17 cellular contexts compared by ENCODE assay signal in the genomic region with DNA sequence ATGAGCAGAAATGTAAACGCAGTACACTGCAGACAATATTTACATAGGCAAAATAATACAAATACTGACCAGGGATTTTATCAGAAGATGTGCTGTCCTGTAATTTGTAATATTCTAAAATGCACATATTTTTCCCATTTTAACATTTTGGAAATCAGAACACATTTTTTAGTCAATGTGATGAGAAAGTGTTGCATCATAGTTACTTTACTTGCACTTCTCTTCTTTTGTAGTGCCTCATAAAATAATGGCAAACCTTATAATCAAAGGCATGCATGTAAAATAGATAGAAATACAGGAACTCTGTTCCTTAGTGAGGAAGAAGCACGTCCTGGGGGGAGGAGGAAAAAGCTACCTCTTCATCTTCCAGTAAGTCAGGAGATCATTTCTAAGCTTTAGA. TPM values are rescaled to one million over a fixed set of nuclear protein-coding genes. Genes with fewer than 3 reads are reported as not detected.
DNase-seq lines count a peak whose midpoint lies in the region; ATAC-seq and TF ChIP-seq lines count a peak whose summit lies in the region.
"Had no signal": no experiment of that assay in that cellular context is flagged by ENCODE, and none has a peak within 500 bp of the region (broad histone marks: within the 10 kb centered on the region; RNA-seq: fewer than 3 reads in every experiment).

No MANE protein-coding gene starts in this region.

- H3K4me3 ChIP-seq in DND-41 (ENCODE audit: low read depth in 1 of 2, low read length in 2 of 2) (no peak overlapping the region; a peak in 1 of 4 replicates), OCI-LY7 (ENCODE audit: low read depth, low read length, poor library complexity, severe bottlenecking) (no peak overlapping the region), mesenchymal stem cell (ENCODE audit: insufficient read depth in 1 of 2, low read depth in 1 of 2, low read length in 2 of 2) (no peak overlapping the region)
- H3K4me3 ChIP-seq: A549, GM23248 had no signal

- H3K4me2 ChIP-seq in DND-41 (ENCODE audit: insufficient read depth, low read length) (peak overlapping the region; percentile 33; the same call in 1 of the 2 replicates), OCI-LY7 (ENCODE audit: low read length) (peak overlapping the region; percentile 61; the same call in 1 of the 2 replicates), mesenchymal stem cell (ENCODE audit: low read length, poor library complexity, severe bottlenecking) (no peak overlapping the region)
- H3K4me2 ChIP-seq: A549 had no signal

- H3K36me3 ChIP-seq in DND-41 (ENCODE audit: insufficient read depth, low read length) = peaks cover 2% of the 10 kb centered on the region; the same call in 1 of the 2 replicates
- H3K36me3 ChIP-seq in KOPT-K1 (ENCODE audit: insufficient read depth, low read length) = peaks cover 32% of the 10 kb centered on the region
- peaks cover 84% of the 10 kb centered on the region for H3K36me3 ChIP-seq in OCI-LY7 (ENCODE audit: insufficient read depth, low read length)
- no peaks in the 10 kb centered on the region for H3K36me3 ChIP-seq in mesenchymal stem cell (ENCODE audit: control insufficient read depth in 1 of 2, insufficient read depth in 2 of 2, low read depth in 1 of 2, low read length in 2 of 2)
- H3K36me3 ChIP-seq: BE2C had no signal

- H3K27me3 ChIP-seq in DND-41 (ENCODE audit: insufficient read depth, low read length, poor library complexity) (no peaks in the 10 kb centered on the region), mesenchymal stem cell (ENCODE audit: control insufficient read depth in 1 of 2, insufficient read depth in 1 of 2, low read length in 2 of 2) (no peaks in the 10 kb centered on the region)
- H3K27me3 ChIP-seq: BE2C had no signal

- H3K23ac ChIP-seq in mesenchymal stem cell (ENCODE audit: low read length in 2 of 2) = no peak overlapping the region

- H3K36me3 Mint-ChIP-seq in WTC11 = peaks cover 20% of the 10 kb centered on the region

- H3K9ac ChIP-seq in DND-41 (ENCODE audit: low read depth, low read length) (peak overlapping the region; percentile 45), mesenchymal stem cell (ENCODE audit: low read length) (no peak overlapping the region)
- H3K9ac ChIP-seq: GM23248 had no signal

- WGBS in mesenchymal stem cell = no CpG with 5 or more reads among the region's 2 CpGs

- H4K91ac ChIP-seq in mesenchymal stem cell (ENCODE audit: low read length) = no peak overlapping the region

- H3K27ac Mint-ChIP-seq in WTC11 = no peak overlapping the region
- H3K27ac Mint-ChIP-seq: H9 had no signal

- peak overlapping the region; percentile 50; the same call in 1 of the 2 replicates for H2AFZ ChIP-seq in DND-41 (ENCODE audit: low read depth, low read length)
- no peak overlapping the region for H2AFZ ChIP-seq in OCI-LY7 (ENCODE audit: low read length)
- no peak overlapping the region for H2AFZ ChIP-seq in mesenchymal stem cell (ENCODE audit: low read depth, low read length)
- H2AFZ ChIP-seq: GM23248 had no signal

- H3K18ac ChIP-seq in mesenchymal stem cell (ENCODE audit: low read depth in 1 of 2, low read length in 2 of 2) = no peak overlapping the region

- no peak overlapping the region for H2BK5ac ChIP-seq in mesenchymal stem cell (ENCODE audit: low read depth, low read length, poor library complexity, severe bottlenecking)

- H4K20me1 ChIP-seq in DND-41 (ENCODE audit: insufficient read depth, low read length) (no peaks in the 10 kb centered on the region), OCI-LY7 (ENCODE audit: insufficient read depth, low read length) (no peaks in the 10 kb centered on the region)

- TSS peak; percentile 7 for BruUV-seq in OCI-LY7 (replicated peaks; lab: Mats Ljungman, UMichigan)

- intact Hi-C loops in OCI-LY7 (cut with micrococcal nuclease; ENCODE audit: unreplicated experiment) = loop anchor here (10.0 kb wide), 1 partner anchor 451 kb away; no protein-coding TSS in a partner anchor

- H4K8ac ChIP-seq in mesenchymal stem cell (ENCODE audit: low read length) = no peak overlapping the region

- POLR2A ChIA-PET in OCI-LY7 (lab: Charles Lee) = interaction anchor here (0.6 to 5.1 kb wide), 18 partner anchors 9 to 264 kb away, joined by 3 to 34 read pairs (median 4); a partner anchor contains a TSS
- POLR2A ChIA-PET in WTC11 (lab: Charles Lee) = interaction anchor here (0.6 kb wide), 1 partner anchor 13 kb away, joined by 3 read pairs; no protein-coding TSS in a partner anchor

- H3K27me3 Mint-ChIP-seq in WTC11 (ENCODE audit: low read depth) = no peaks in the 10 kb centered on the region; the same call in 1 of the 2 replicates

- DNase-seq in DND-41 = no peak
- DNase-seq in OCI-LY7 (ENCODE audit: low spot score) = no peak
- no peak for DNase-seq in mesenchymal stem cell
- no peak for DNase-seq in SW480 (ENCODE audit: low spot score)
- no peak for DNase-seq in COR-L47 (lab: John Stamatoyannopoulos, UW)
- DNase-seq in NAMALWA (ENCODE audit: low spot score) = no peak
- DNase-seq in WTC11 (ENCODE audit: low spot score) = no peak
- DNase-seq: BE2C, Calu3, DMS 273 treated with DMSO at 0.1 percent for 48 hours, DMS79, GDM1, GM23248, H9, KG1 had no signal

- H3K4me1 Mint-ChIP-seq in WTC11 = peaks cover 13% of the 10 kb centered on the region

- CTCF ChIA-PET in OCI-LY7 (lab: Charles Lee; ENCODE audit: unreplicated experiment) = interaction anchor here (0.6 to 1.8 kb wide), 2 partner anchors 13 to 86 kb away, joined by 3 to 6 read pairs; no protein-coding TSS in a partner anchor
- CTCF ChIA-PET in WTC11 (lab: Charles Lee) = interaction anchor here (0.6 kb wide), 1 partner anchor 208 kb away, joined by 3 read pairs; no protein-coding TSS in a partner anchor

- H3K79me1 ChIP-seq in mesenchymal stem cell (replicated peaks; ENCODE audit: low read length, poor library complexity, severe bottlenecking) = no peaks in the 10 kb centered on the region

- no peak overlapping the region for H2BK15ac ChIP-seq in mesenchymal stem cell (ENCODE audit: low read depth, poor library complexity, severe bottlenecking)

- H3K14ac ChIP-seq in mesenchymal stem cell (ENCODE audit: low read length in 2 of 2) = no peak overlapping the region

- H3K9me3 ChIP-seq in DND-41 (ENCODE audit: insufficient read depth, low read length, severe bottlenecking) (peaks cover 7% of the 10 kb centered on the region), KOPT-K1 (ENCODE audit: insufficient read depth, low read length, poor library complexity, severe bottlenecking) (peaks cover 14% of the 10 kb centered on the region), OCI-LY7 (ENCODE audit: low read length) (peaks cover 12% of the 10 kb centered on the region; the same call in 1 of the 2 replicates), mesenchymal stem cell (ENCODE audit: control insufficient read depth, low read length) (peaks cover 9% of the 10 kb centered on the region)
- H3K9me3 ChIP-seq: BE2C had no signal

- H3K4me1 ChIP-seq in DND-41 (ENCODE audit: insufficient read depth, low read length) = peaks cover 62% of the 10 kb centered on the region
- peaks cover 50% of the 10 kb centered on the region for H3K4me1 ChIP-seq in OCI-LY7 (ENCODE audit: insufficient read depth, low read length, poor library complexity, severe bottlenecking)
- peaks cover 12% of the 10 kb centered on the region for H3K4me1 ChIP-seq in mesenchymal stem cell (ENCODE audit: control insufficient read depth, insufficient read depth, low read depth, low read length)
- H3K4me1 ChIP-seq: A549 had no signal

- peaks cover 20% of the 10 kb centered on the region for H3K9me3 Mint-ChIP-seq in WTC11

- H3K27ac ChIP-seq in DND-41 (ENCODE audit: low read length) (peak overlapping the region; percentile 97), KOPT-K1 (ENCODE audit: low read depth, low read length, poor library complexity, severe bottlenecking) (peak overlapping the region; percentile 87), OCI-LY7 (ENCODE audit: low read depth, low read length, poor library complexity, severe bottlenecking) (peak overlapping the region; percentile 83), mesenchymal stem cell (ENCODE audit: low read length, poor library complexity, severe bottlenecking) (peak overlapping the region; percentile 17)
- H3K27ac ChIP-seq: A549, GM23248 had no signal

- H3K79me2 ChIP-seq in DND-41 (ENCODE audit: insufficient read depth, low read length) (0 out of 2 replicates have a peak, but pooled peaks cover 4% of the 10 kb centered on the region), OCI-LY7 (ENCODE audit: insufficient read depth, low read depth, low read length) (no peaks in the 10 kb centered on the region)

- no peak for ATAC-seq in DND-41 (ENCODE audit: insufficient read depth, low read depth)
- ATAC-seq in WTC11 = no peak
- ATAC-seq: A549 had no signal

- H3K4me3 Mint-ChIP-seq in WTC11 = no peak overlapping the region
- H3K4me3 Mint-ChIP-seq: H9 had no signal

- H3K9me2 ChIP-seq in OCI-LY7 (ENCODE audit: insufficient read depth, low read length) = no peaks in the 10 kb centered on the region

- H2BK12ac ChIP-seq in mesenchymal stem cell (ENCODE audit: low read length in 2 of 2) = no peak overlapping the region

- peak overlapping the region; percentile 84 for H2AK5ac ChIP-seq in mesenchymal stem cell (ENCODE audit: low read length, severe bottlenecking)

- TF ChIP-seq CTCF in DND-41 (IDR thresholded peaks at IDR 0.05; ENCODE audit: borderline replicate concordance, extremely low read depth, low read length, poor library complexity, severe bottlenecking) (no peak), OCI-LY7 (conservative IDR thresholded peaks at IDR 0.05; ENCODE audit: low read length) (no peak), WTC11 (IDR thresholded peaks at IDR 0.05) (no peak)

- H3K4ac ChIP-seq in mesenchymal stem cell (ENCODE audit: low read depth in 1 of 2, low read length in 2 of 2) = no peak overlapping the region

- H2BK120ac ChIP-seq in mesenchymal stem cell (ENCODE audit: low read depth, low read length) = no peak overlapping the region

TF ChIP-seq in WTC11, 78 proteins besides CTCF, POLR2A, EP300 and RAD21 (continues in another document):
- TF ChIP-seq, protein P1, sequence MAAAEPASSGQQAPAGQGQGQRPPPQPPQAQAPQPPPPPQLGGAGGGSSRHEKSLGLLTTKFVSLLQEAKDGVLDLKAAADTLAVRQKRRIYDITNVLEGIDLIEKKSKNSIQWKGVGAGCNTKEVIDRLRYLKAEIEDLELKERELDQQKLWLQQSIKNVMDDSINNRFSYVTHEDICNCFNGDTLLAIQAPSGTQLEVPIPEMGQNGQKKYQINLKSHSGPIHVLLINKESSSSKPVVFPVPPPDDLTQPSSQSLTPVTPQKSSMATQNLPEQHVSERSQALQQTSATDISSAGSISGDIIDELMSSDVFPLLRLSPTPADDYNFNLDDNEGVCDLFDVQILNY (CRISPR knock-in tag; IDR thresholded peaks at IDR 0.05) = no peak

RNA-seq across cellular contexts. Expression of a gene that starts 46.2 kb away (rescaled TPM):
- total RNA-seq in OCI-LY7 (2014; rRNA removed; shearing (Covaris generic)) = 13.9 and 25.5 TPM in 2 replicates
- total RNA-seq in OCI-LY7 (2022) (33.2 and 34.5 TPM in 2 replicates), WTC11 (2021) (13.2 to 14.2 TPM (median 13.4 TPM) in 3 replicates)
- 9.6 TPM for polyA plus RNA-seq in mesenchymal stem cell (2013, experiment 1 of 2)
- polyA plus RNA-seq in mesenchymal stem cell (2013, experiment 2 of 2) = 11.5 TPM

Comparison
In these comparisons a context has a peak if more than half of its experiments do, and no peak if none do; other contexts are left out.
1. H3K27ac ChIP-seq: peak in every context shown above with its lines; median percentile 97 in DND-41; 87 in KOPT-K1; 83 in OCI-LY7; 17 in mesenchymal stem cell.